ENCODE assay signal across 8 cellular contexts in the genomic region with DNA sequence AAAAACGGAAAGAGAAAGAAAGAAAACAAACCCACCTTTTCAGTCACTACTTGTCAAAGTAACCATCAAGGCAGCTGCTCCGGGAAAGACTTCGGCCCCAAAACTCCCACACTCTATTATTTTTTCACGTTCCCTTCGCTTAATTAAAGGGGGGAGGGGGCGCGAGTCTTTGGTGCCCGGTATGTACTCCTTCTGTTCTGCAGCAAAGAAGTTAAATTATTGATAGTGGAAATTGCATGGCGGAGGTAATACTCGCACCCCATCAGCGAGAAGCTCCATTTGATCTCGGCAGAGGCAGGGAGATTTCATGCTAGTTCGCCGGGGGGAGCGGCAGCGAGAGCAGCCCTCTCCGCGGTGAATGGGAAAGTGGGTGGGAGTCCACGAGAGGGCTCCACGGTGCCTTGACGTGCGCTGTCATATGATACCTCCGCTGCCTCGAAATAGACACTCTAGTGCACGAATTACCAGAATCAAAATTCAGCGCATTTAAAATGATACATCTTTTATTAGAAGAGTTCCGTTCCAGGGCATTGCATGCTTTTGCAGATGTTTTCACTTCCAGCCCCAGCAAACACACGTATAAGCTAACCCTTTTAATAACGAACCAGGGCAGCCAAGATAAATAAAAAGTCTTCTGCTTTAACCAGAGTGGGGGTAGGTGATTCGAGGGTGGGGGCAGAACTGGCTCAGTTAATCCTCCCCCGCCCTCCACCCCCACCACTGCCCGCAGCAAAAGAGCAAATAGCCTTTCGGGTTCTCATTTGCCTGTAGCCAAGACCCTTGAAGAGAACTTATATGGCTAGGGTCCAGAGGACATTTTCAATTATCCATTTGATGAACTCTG. TPM values are rescaled to one million over a fixed set of nuclear protein-coding genes. Genes with fewer than 3 reads are reported as not detected.
A peak's percentile ranks its signal among the peaks of the same experiment; 100 is the strongest.
DNase-seq lines count a peak whose midpoint lies in the region; ATAC-seq and TF ChIP-seq lines count a peak whose summit lies in the region.

No MANE protein-coding gene starts in this region.

- no peaks in the 10 kb centered on the region for H3K36me3 Mint-ChIP-seq in endothelial cell (ENCODE audit: low read depth, unreplicated experiment)
- H3K36me3 Mint-ChIP-seq in naive B cell, result no peaks in the 10 kb centered on the region

- H3K4me3 ChIP-seq in SJCRH30, result peak overlapping the region; percentile 66

- peaks cover 15% of the 10 kb centered on the region for H3K27me3 Mint-ChIP-seq in endothelial cell (ENCODE audit: unreplicated experiment)
- peaks cover 67 to 83% (median 72%) of the 10 kb centered on the region in 3 donors for H3K27me3 Mint-ChIP-seq in naive B cell

- POLR2A ChIA-PET in HEK293T (lab: Yijun Ruan, JAX), result interaction anchor here (4.9 kb wide), 1 partner anchor 17 kb away, joined by 20 read pairs; no protein-coding TSS in a partner anchor

- H3K4me3 Mint-ChIP-seq in endothelial cell (ENCODE audit: unreplicated experiment), result peak overlapping the region; percentile 92
- peak overlapping the region; percentile 73 to 93 (median 84) for H3K4me3 Mint-ChIP-seq in naive B cell

- H3K4me1 ChIP-seq in SJCRH30, result no peaks in the 10 kb centered on the region; the same call in 1 of the 2 replicates

- H3K9me3 Mint-ChIP-seq in endothelial cell (ENCODE audit: unreplicated experiment) (no peaks in the 10 kb centered on the region), naive B cell (peaks cover 0 to 4% (median 0%) of the 10 kb centered on the region in 7 donors)

- no peaks in the 10 kb centered on the region for H3K9me3 ChIP-seq in SJCRH30 (replicated peaks)

- no peak for TF ChIP-seq CTCF in endothelial cell (IDR thresholded peaks at IDR 0.05; ENCODE audit: unreplicated experiment)

- H3K36me3 ChIP-seq in SJCRH30, result no peaks in the 10 kb centered on the region

- no peak overlapping the region for H3K27ac Mint-ChIP-seq in endothelial cell (ENCODE audit: unreplicated experiment)
- H3K27ac Mint-ChIP-seq in naive B cell, result peak overlapping the region in 2 of 6 donors; percentile 13 to 34

- CTCF ChIA-PET in HEK293T (lab: Yijun Ruan, JAX), result interaction anchor here (0.5 to 3.8 kb wide), 5 partner anchors 16 to 1458 kb away, joined by 3 to 16 read pairs (median 3); no protein-coding TSS in a partner anchor

- peak; percentile 25 to 30 for ATAC-seq in naive B cell (ENCODE audit: low read depth in 2 of 2)
- ATAC-seq in HG02970 (IDR thresholded peaks at IDR 0.05; ENCODE audit: low FRiP score, unreplicated experiment), result no peak

- no peak overlapping the region for H3K27ac ChIP-seq in SJCRH30

- no peaks in the 10 kb centered on the region; the same call in 1 of the 2 replicates for H3K27me3 ChIP-seq in SJCRH30

- peaks cover 15% of the 10 kb centered on the region for H3K4me1 Mint-ChIP-seq in endothelial cell (ENCODE audit: unreplicated experiment)
- H3K4me1 Mint-ChIP-seq in naive B cell, result peaks cover 20 to 30% (median 28%) of the 10 kb centered on the region in 3 donors

- peak; percentile 4 for DNase-seq in NCI-H146 (lab: John Stamatoyannopoulos, UW)
- no peak for DNase-seq in NCI-H146 treated with DMSO at 0.1 percent for 48 hours (lab: John Stamatoyannopoulos, UW; ENCODE audit: unreplicated experiment)
- DNase-seq in HEK293T (ENCODE audit: extremely low spot score), result peak; percentile 28
- peak; percentile 44 to 63 for DNase-seq in SJCRH30
- DNase-seq in endothelial cell (ENCODE audit: low spot score), result no peak
- DNase-seq in naive B cell, result no peak
- DNase-seq in NCI-H510A (lab: John Stamatoyannopoulos, UW), result no peak

TF ChIP-seq in HEK293T, 16 proteins besides CTCF, POLR2A, EP300 and RAD21:
- no peak for TF ChIP-seq PKNOX1 (IDR thresholded peaks at IDR 0.05)
- no peak for TF ChIP-seq FOXM1 (IDR thresholded peaks at IDR 0.05; ENCODE audit: borderline replicate concordance)
- no peak for TF ChIP-seq LEF1 (IDR thresholded peaks at IDR 0.05; ENCODE audit: borderline replicate concordance)
- no peak for TF ChIP-seq FOXA1 (IDR thresholded peaks at IDR 0.05)
- no peak for TF ChIP-seq FOXK2 (IDR thresholded peaks at IDR 0.05)
- no peak for TF ChIP-seq BHLHE40 (IDR thresholded peaks at IDR 0.05; ENCODE audit: borderline replicate concordance)
- TF ChIP-seq CTBP1 (IDR thresholded peaks at IDR 0.05; ENCODE audit: borderline replicate concordance), result no peak
- no peak for TF ChIP-seq NFRKB (IDR thresholded peaks at IDR 0.05)
- TF ChIP-seq HDGF (IDR thresholded peaks at IDR 0.05; ENCODE audit: borderline replicate concordance), result no peak
- no peak for TF ChIP-seq SUZ12 (IDR thresholded peaks at IDR 0.05)

RNA-seq across cellular contexts. Expression of gene BDNF, which starts 1.2 kb away (rescaled TPM):
- 0.20 and 0.42 TPM in 2 replicates for total RNA-seq in SJCRH30 (2014; rRNA removed; shearing (Covaris generic))
- total RNA-seq in endothelial cell (ENCODE audit: unreplicated experiment), result 0.10 TPM
- polyA plus RNA-seq in naive B cell (ENCODE audit: low read depth in 6 of 6), result under 1 TPM in 1 of 6 donors, not detected in 5; 0.06 TPM

Comparison
In these comparisons a context has a peak if more than half of its experiments do, and no peak if none do; other contexts are left out.
1. DNase-seq: peak in NCI-H146 (single experiment), HEK293T (single experiment) and SJCRH30 (2 of 2); none in NCI-H146 treated with DMSO at 0.1 percent for 48 hours (single experiment), endothelial cell (single experiment), naive B cell (single experiment) and NCI-H510A (single experiment).